ENCODE assay signal across 10 cellular contexts in the genomic region with DNA sequence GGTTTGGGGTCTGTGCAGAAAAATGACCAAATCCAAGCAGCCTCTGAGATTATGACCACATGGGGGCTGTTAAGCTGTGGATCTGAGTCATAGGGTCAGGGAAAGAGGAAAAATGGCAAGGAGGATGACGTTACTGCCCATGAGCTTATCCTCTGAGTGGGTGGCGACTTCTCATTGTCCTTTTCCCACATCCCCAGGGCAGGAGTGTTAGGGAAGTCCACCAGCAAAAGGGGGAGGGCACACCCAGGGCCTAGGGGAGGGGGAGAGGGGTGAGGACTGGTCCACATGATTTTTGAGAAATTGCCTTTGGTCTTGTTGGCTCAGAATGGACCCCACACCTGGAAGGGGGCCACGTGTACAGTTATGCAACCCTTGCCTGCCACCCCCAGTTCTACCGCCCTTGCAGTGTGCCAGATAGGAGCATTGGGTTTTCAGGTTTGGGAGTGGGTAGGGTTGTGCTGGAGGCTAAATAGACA. TPM values are rescaled to one million over a fixed set of nuclear protein-coding genes. Genes with fewer than 3 reads are reported as not detected.
DNase-seq lines count a peak whose midpoint lies in the region; ATAC-seq, FAIRE-seq and TF ChIP-seq lines count a peak whose summit lies in the region.
"Had no signal": no experiment of that assay in that cellular context is flagged by ENCODE, and none has a peak within 500 bp of the region (broad histone marks: within the 10 kb centered on the region; RNA-seq: fewer than 3 reads in every experiment).

No MANE protein-coding gene starts in this region.

- TF ChIP-seq RAD21 in neural cell (conservative IDR thresholded peaks at IDR 0.05): no peak

- peaks cover 57% of the 10 kb centered on the region for H3K4me1 Mint-ChIP-seq in endothelial cell (ENCODE audit: unreplicated experiment)
- H3K4me1 Mint-ChIP-seq in activated T-helper 17 cell treated with anti-CD3 and anti-CD28 coated beads, Interleukin-2, amount 50 U/mL, for 72 hours: peaks cover 9% of the 10 kb centered on the region

- H3K27me3 ChIP-seq in BLaER1 treated with 17β-estradiol and CSF1 and Interleukin-3, amounts not matched to agents 10 nM and 100 nM: no peaks in the 10 kb centered on the region
- no peaks in the 10 kb centered on the region for H3K27me3 ChIP-seq in neural cell (ENCODE audit: insufficient read depth, low read depth, low read length)

- H3K9ac ChIP-seq in BLaER1 treated with 17β-estradiol and CSF1 and Interleukin-3, amounts not matched to agents 10 nM and 100 nM: peak overlapping the region in 2 of 11 experiments; percentile 83 to 87; a peak in 3 of 22 replicates
- no peak overlapping the region for H3K9ac ChIP-seq in neural cell (ENCODE audit: low read length)

- H2AFZ ChIP-seq in neural cell (ENCODE audit: low read depth, low read length): no peak overlapping the region

- no peaks in the 10 kb centered on the region for H3K9me3 ChIP-seq in BLaER1 treated with 17β-estradiol and CSF1 and Interleukin-3, amounts not matched to agents 10 nM and 100 nM (replicated peaks in 1 of 11)
- H3K9me3 ChIP-seq in neural cell (ENCODE audit: low read length): no peaks in the 10 kb centered on the region

- H3K4me2 ChIP-seq in BLaER1 treated with 17β-estradiol and CSF1 and Interleukin-3, amounts not matched to agents 10 nM and 100 nM: peak overlapping the region in 8 of 11 experiments; percentile 79 to 96 (median 86); a peak in 12 of 22 replicates
- peak overlapping the region; percentile 86 for H3K4me2 ChIP-seq in neural cell (ENCODE audit: low read length)

- peaks cover 17 to 97% (median 54%) of the 10 kb centered on the region in 10 experiments for H3K4me1 ChIP-seq in BLaER1 treated with 17β-estradiol and CSF1 and Interleukin-3, amounts not matched to agents 10 nM and 100 nM

- H3K36me3 Mint-ChIP-seq in endothelial cell (ENCODE audit: low read depth, unreplicated experiment): peaks cover 12% of the 10 kb centered on the region
- peaks cover 6% of the 10 kb centered on the region for H3K36me3 Mint-ChIP-seq in activated T-helper 17 cell treated with anti-CD3 and anti-CD28 coated beads, Interleukin-2, amount 50 U/mL, for 72 hours (ENCODE audit: low read depth)

- peak overlapping the region in 2 of 10 experiments; percentile 77 to 80; a peak in 4 of 20 replicates for H3K4me3 ChIP-seq in BLaER1 treated with 17β-estradiol and CSF1 and Interleukin-3, amounts not matched to agents 10 nM and 100 nM
- H3K4me3 ChIP-seq in neural cell (ENCODE audit: low read length): peak overlapping the region; percentile 82

- peaks cover 73% of the 10 kb centered on the region for H3K79me2 ChIP-seq in neural cell (replicated peaks; ENCODE audit: insufficient read depth, low read length)

- H3K9me2 ChIP-seq in neural cell (ENCODE audit: insufficient read depth, low read length): no peaks in the 10 kb centered on the region

- TF ChIP-seq CTCF in endothelial cell (IDR thresholded peaks at IDR 0.05; ENCODE audit: unreplicated experiment) (no peak), neural cell (IDR thresholded peaks at IDR 0.05; ENCODE audit: poor library complexity, severe bottlenecking) (no peak)

- H3K4me3 Mint-ChIP-seq in endothelial cell (ENCODE audit: unreplicated experiment): peak overlapping the region; percentile 93
- H3K4me3 Mint-ChIP-seq in activated T-helper 17 cell treated with anti-CD3 and anti-CD28 coated beads, Interleukin-2, amount 50 U/mL, for 72 hours: no peak overlapping the region

- no peaks in the 10 kb centered on the region for H3K9me3 Mint-ChIP-seq in endothelial cell (ENCODE audit: unreplicated experiment)
- no peaks in the 10 kb centered on the region for H3K9me3 Mint-ChIP-seq in activated T-helper 17 cell treated with anti-CD3 and anti-CD28 coated beads, Interleukin-2, amount 50 U/mL, for 72 hours

- peak overlapping the region; percentile 81 for H3K27ac Mint-ChIP-seq in endothelial cell (ENCODE audit: unreplicated experiment)
- no peak overlapping the region for H3K27ac Mint-ChIP-seq in activated T-helper 17 cell treated with anti-CD3 and anti-CD28 coated beads, Interleukin-2, amount 50 U/mL, for 72 hours

- no peaks in the 10 kb centered on the region for H3K36me3 ChIP-seq in BLaER1 treated with 17β-estradiol and CSF1 and Interleukin-3, amounts not matched to agents 10 nM and 100 nM
- H3K36me3 ChIP-seq in neural cell (ENCODE audit: insufficient read depth, low read length): no peaks in the 10 kb centered on the region

- peak; percentile 68 for DNase-seq in RCC 7860 (ENCODE audit: low spot score)
- no peak for DNase-seq in endothelial cell (ENCODE audit: low spot score)
- no peak for DNase-seq in Kasumi-1 (lab: John Stamatoyannopoulos, UW)
- no peak for DNase-seq in stimulated activated CD4-positive, alpha-beta T cell treated with anti-CD3 and anti-CD28 coated beads, Interleukin-12 subunit alpha, Interleukin-12 subunit beta, amount 100 ng/mL, for 4 hours
- DNase-seq: activated CD4-positive, CD25-positive, alpha-beta regulatory T cell treated with anti-CD3 and anti-CD28 coated beads, Interleukin-2, amount 50 U/mL, for 72 hours had no signal

- peak overlapping the region in 2 of 11 experiments; percentile 21 to 87; a peak in 2 of 22 replicates for H3K27ac ChIP-seq in BLaER1 treated with 17β-estradiol and CSF1 and Interleukin-3, amounts not matched to agents 10 nM and 100 nM
- no peak overlapping the region for H3K27ac ChIP-seq in neural cell (ENCODE audit: low read length)

- ATAC-seq in activated T-helper 17 cell treated with anti-CD3 and anti-CD28 coated beads, Interleukin-2, amount 50 U/mL, for 72 hours (replicated peaks): no peak
- ATAC-seq in HG02938 (IDR thresholded peaks at IDR 0.05; ENCODE audit: unreplicated experiment): no peak

- H4K20me1 ChIP-seq in BLaER1 treated with 17β-estradiol and CSF1 and Interleukin-3, amounts not matched to agents 10 nM and 100 nM: peaks cover 0 to 64% (median 13%) of the 10 kb centered on the region in 11 experiments; a peak in 16 of 22 replicates
- no peaks in the 10 kb centered on the region for H4K20me1 ChIP-seq in neural cell (ENCODE audit: insufficient read depth)

- no peaks in the 10 kb centered on the region for H3F3A ChIP-seq in neural cell (ENCODE audit: insufficient read depth, low read length, poor library complexity, severe bottlenecking)

- peak; percentile 28 for FAIRE-seq in RCC 7860 (lab: Jason Lieb, UNC)
- FAIRE-seq: GM19239 had no signal

- no peak for TF ChIP-seq EP300 in neural cell (conservative IDR thresholded peaks at IDR 0.05; ENCODE audit: poor library complexity, severe bottlenecking)

- H3K27me3 Mint-ChIP-seq in endothelial cell (ENCODE audit: unreplicated experiment): peaks cover 7% of the 10 kb centered on the region
- H3K27me3 Mint-ChIP-seq in activated T-helper 17 cell treated with anti-CD3 and anti-CD28 coated beads, Interleukin-2, amount 50 U/mL, for 72 hours: peaks cover 36% of the 10 kb centered on the region

TF ChIP-seq in neural cell, 6 proteins besides CTCF, POLR2A, EP300 and RAD21:
- TF ChIP-seq SMC3 (conservative IDR thresholded peaks at IDR 0.05; ENCODE audit: poor library complexity) (no peak), MXI1 (conservative IDR thresholded peaks at IDR 0.05; ENCODE audit: poor library complexity, severe bottlenecking) (no peak), REST (IDR thresholded peaks at IDR 0.05; ENCODE audit: borderline replicate concordance) (no peak), TAF1 (IDR thresholded peaks at IDR 0.05; ENCODE audit: low read depth) (no peak), EZH2 (IDR thresholded peaks at IDR 0.05; ENCODE audit: borderline replicate concordance, insufficient read depth, low read length, poor library complexity, severe bottlenecking) (no peak), POLR2AphosphoS5 (IDR thresholded peaks at IDR 0.05) (no peak)

RNA-seq across cellular contexts. Expression of gene CD276, which starts 2.6 kb away (rescaled TPM):
- 552 TPM for total RNA-seq in endothelial cell (ENCODE audit: unreplicated experiment)
- polyA plus RNA-seq in neural cell: 70.4 and 99.1 TPM in 2 replicates
- 73.6 and 98.8 TPM in 2 replicates for polyA minus RNA-seq in neural cell
- total RNA-seq in activated T-helper 17 cell treated with anti-CD3 and anti-CD28 coated beads, Interleukin-2, amount 50 U/mL, for 72 hours: 1 to 10 TPM in 1 of 2 donors, under 1 TPM in 1; 0.95 to 2.6 TPM

RNA-seq across cellular contexts. Expression of gene NPTN, which starts 53.6 kb away (rescaled TPM):
- 223 TPM for total RNA-seq in endothelial cell (ENCODE audit: unreplicated experiment)
- 237 and 284 TPM in 2 replicates for polyA plus RNA-seq in neural cell
- 122 and 147 TPM in 2 replicates for polyA minus RNA-seq in neural cell
- total RNA-seq in activated T-helper 17 cell treated with anti-CD3 and anti-CD28 coated beads, Interleukin-2, amount 50 U/mL, for 72 hours: 10 to 100 TPM; 59.5 to 66.1 TPM

Comparison
In these comparisons a context has a peak if more than half of its experiments do, and no peak if none do; other contexts are left out.
1. RNA of gene CD276, which starts 2.6 kb away (total RNA-seq): 552 TPM in endothelial cell (single experiment); 0.95 to 2.6 TPM in activated T-helper 17 cell treated with anti-CD3 and anti-CD28 coated beads, Interleukin-2, amount 50 U/mL, for 72 hours; every median in the first group is over 100 times any median in the second.